In genomic region chr17:68199837-68200688, GRCh38 we compare ENCODE assay signal across 8 cellular contexts. TPM values are rescaled to one million over a fixed set of nuclear protein-coding genes. Genes with fewer than 3 reads are reported as not detected.
DNase-seq lines count a peak whose midpoint lies in the region; ATAC-seq and TF ChIP-seq lines count a peak whose summit lies in the region.

No MANE protein-coding gene starts in this region.

- H3K9me3 ChIP-seq in fibroblast of lung (ENCODE audit: control insufficient read depth, insufficient read depth, low read depth, low read length) (no peaks in the 10 kb centered on the region), skeletal muscle tissue (ENCODE audit: control insufficient read depth in 3 of 3, low read length in 3 of 3) (no peaks in the 10 kb centered on the region)

- H3K4me1 ChIP-seq in fibroblast of lung (ENCODE audit: control insufficient read depth, extremely low read depth, insufficient read depth, low read length), result no peaks in the 10 kb centered on the region
- peaks cover 21 to 41% (median 37%) of the 10 kb centered on the region in 3 donors for H3K4me1 ChIP-seq in skeletal muscle tissue (ENCODE audit: control insufficient read depth in 3 of 3, insufficient read depth in 3 of 3, low read length in 3 of 3)

- H3K9ac ChIP-seq in fibroblast of lung (ENCODE audit: insufficient read depth, low read length), result no peak overlapping the region
- peak overlapping the region in 1 of 3 donors; percentile 80 for H3K9ac ChIP-seq in skeletal muscle tissue (ENCODE audit: low read depth in 1 of 3, low read length in 3 of 3)

- no peaks in the 10 kb centered on the region for H4K20me1 ChIP-seq in fibroblast of lung (ENCODE audit: control insufficient read depth, extremely low read depth, insufficient read depth, low read length)

- ATAC-seq in GM19351 (IDR thresholded peaks at IDR 0.05; ENCODE audit: unreplicated experiment), result no peak

- TF ChIP-seq CTCF in fibroblast of lung (conservative IDR thresholded peaks at IDR 0.05 in 1 of 2, IDR thresholded peaks at IDR 0.05 in 1 of 2; ENCODE audit: low read depth in 1 of 2, low read length in 2 of 2), result no peak

- peak; percentile 43 for DNase-seq in NCI-H2171 treated with DMSO at 0.1 percent for 48 hours (lab: John Stamatoyannopoulos, UW)
- no peak for DNase-seq in NCI-H2171 (lab: John Stamatoyannopoulos, UW)
- peak; percentile 47 for DNase-seq in SW480 (ENCODE audit: low spot score)
- no peak for DNase-seq in fibroblast of lung (ENCODE audit: low read depth in 2 of 2)
- DNase-seq in NOMO-1 treated with DMSO at 0.1 percent for 48 hours (lab: John Stamatoyannopoulos, UW; ENCODE audit: unreplicated experiment), result no peak
- no peak for DNase-seq in NCI-H510A (lab: John Stamatoyannopoulos, UW)

- peak overlapping the region in 2 of 4 experiments; percentile 1 to 40 for H3K4me3 ChIP-seq in fibroblast of lung (replicated peaks in 1 of 4; ENCODE audit: control extremely low read depth in 1 of 4, insufficient read depth in 1 of 4, low read depth in 3 of 4, low read length in 4 of 4)
- H3K4me3 ChIP-seq in skeletal muscle tissue (ENCODE audit: low read length in 3 of 3), result peak overlapping the region; percentile 50 to 81 (median 67)

- H3K79me2 ChIP-seq in fibroblast of lung (ENCODE audit: control insufficient read depth, insufficient read depth, low read length), result no peaks in the 10 kb centered on the region

- H3K27me3 ChIP-seq in fibroblast of lung (ENCODE audit: control insufficient read depth, insufficient read depth, low read length), result peaks cover 44% of the 10 kb centered on the region
- peaks cover 43 to 49% (median 49%) of the 10 kb centered on the region in 3 donors for H3K27me3 ChIP-seq in skeletal muscle tissue (ENCODE audit: control insufficient read depth in 3 of 3, insufficient read depth in 3 of 3, low read length in 3 of 3)

- H2AFZ ChIP-seq in fibroblast of lung (ENCODE audit: low read length), result no peak overlapping the region

- H3K27ac ChIP-seq in fibroblast of lung (ENCODE audit: insufficient read depth, low read length) (no peak overlapping the region), skeletal muscle tissue (ENCODE audit: low read depth, low read length) (no peak overlapping the region)

- peak overlapping the region; percentile 59 for H3K4me2 ChIP-seq in fibroblast of lung (ENCODE audit: extremely low read depth, insufficient read depth, low read length)

- H3K36me3 ChIP-seq in fibroblast of lung (ENCODE audit: control insufficient read depth, insufficient read depth, low read length) (no peaks in the 10 kb centered on the region), skeletal muscle tissue (ENCODE audit: control insufficient read depth in 3 of 3, insufficient read depth in 3 of 3, low read length in 3 of 3) (no peaks in the 10 kb centered on the region)

RNA-seq across cellular contexts. Expression of gene AMZ2, which starts 47.8 kb away (rescaled TPM):
- total RNA-seq in fibroblast of lung, result 83.2 and 119 TPM in 2 replicates
- 85.9 and 105 TPM in 2 replicates for polyA plus RNA-seq in fibroblast of lung
- 78.9 and 103 TPM in 2 replicates for polyA plus RNA-seq in fibroblast of lung (2012)
- polyA minus RNA-seq in fibroblast of lung (ENCODE audit: low replicate concordance), result 19.7 and 36.8 TPM in 2 replicates
- total RNA-seq in skeletal muscle tissue, result 49.6 TPM

Comparison
In these comparisons a context has a peak if more than half of its experiments do, and no peak if none do; other contexts are left out.
1. DNase-seq: peak in NCI-H2171 treated with DMSO at 0.1 percent for 48 hours (single experiment) and SW480 (single experiment); none in NCI-H2171 (single experiment), fibroblast of lung (0 of 2), NOMO-1 treated with DMSO at 0.1 percent for 48 hours (single experiment) and NCI-H510A (single experiment).